Comparison of ENCODE assay signal across 26 cellular contexts in genomic region chr2:216850665-216851327, GRCh38. TPM values are rescaled to one million over a fixed set of nuclear protein-coding genes. Genes with fewer than 3 reads are reported as not detected.
A peak's percentile ranks its signal among the peaks of the same experiment; 100 is the strongest.
DNase-seq lines count a peak whose midpoint lies in the region; TF ChIP-seq lines count a peak whose summit lies in the region.
"Had no signal": no experiment of that assay in that cellular context is flagged by ENCODE, and none has a peak within 500 bp of the region (broad histone marks: within the 10 kb centered on the region; RNA-seq: fewer than 3 reads in every experiment).

No MANE protein-coding gene starts in this region.

- H3K27ac Mint-ChIP-seq in activated naive CD8-positive, alpha-beta T cell treated with anti-CD3 and anti-CD28 coated beads for 36 hours, result peak overlapping the region; percentile 36
- H3K27ac Mint-ChIP-seq: dendritic cell treated with granulocyte-macrophage colony-stimulating factor and Interleukin-4, amounts not matched to agents 40 ng/mL and 50 ng/mL, for 4 days had no signal

- no peaks in the 10 kb centered on the region for H3K36me3 ChIP-seq in mammary epithelial cell (ENCODE audit: insufficient read depth, low read length)
- H3K36me3 ChIP-seq in breast epithelium, result no peaks in the 10 kb centered on the region
- H3K36me3 ChIP-seq in hepatocyte (replicated peaks; ENCODE audit: insufficient read depth, low read depth), result no peaks in the 10 kb centered on the region
- no peaks in the 10 kb centered on the region for H3K36me3 ChIP-seq in testis (ENCODE audit: low read depth, missing control alignments)
- H3K36me3 ChIP-seq in suprapubic skin, result no peaks in the 10 kb centered on the region
- H3K36me3 ChIP-seq in colonic mucosa, result no peaks in the 10 kb centered on the region
- H3K36me3 ChIP-seq: adrenal gland, thyroid gland, WERI-Rb-1 had no signal

- in situ Hi-C loops in mammary epithelial cell (cut with MboI; ENCODE audit: low sequenced_read_pairs in 2 of 2), result no loop called here

- BruUV-seq in mammary epithelial cell (replicated peaks; lab: Mats Ljungman, UMichigan), result no TSS peak

- peaks cover 8% of the 10 kb centered on the region for H3K4me1 Mint-ChIP-seq in activated naive CD8-positive, alpha-beta T cell treated with anti-CD3 and anti-CD28 coated beads for 36 hours

- H2AFZ ChIP-seq in mammary epithelial cell (ENCODE audit: low read depth, low read length), result peak overlapping the region; percentile 67
- no peak overlapping the region for H2AFZ ChIP-seq in hepatocyte

- TF ChIP-seq CTCF in mammary epithelial cell (conservative IDR thresholded peaks at IDR 0.05 in 1 of 2, IDR thresholded peaks at IDR 0.05 in 1 of 2; ENCODE audit: extremely low read depth in 1 of 2, insufficient read depth in 1 of 2, low read depth in 1 of 2, low read length in 2 of 2), result no peak
- no peak for TF ChIP-seq CTCF in breast epithelium (IDR thresholded peaks at IDR 0.05)
- TF ChIP-seq CTCF in hepatocyte (IDR thresholded peaks at IDR 0.05; ENCODE audit: poor library complexity), result no peak
- no peak for TF ChIP-seq CTCF in testis (IDR thresholded peaks at IDR 0.05)
- no peak for TF ChIP-seq CTCF in suprapubic skin (IDR thresholded peaks at IDR 0.05)
- TF ChIP-seq CTCF in colonic mucosa (IDR thresholded peaks at IDR 0.05), result no peak

- H3K9ac ChIP-seq in mammary epithelial cell (ENCODE audit: insufficient read depth, low read length), result no peak overlapping the region
- no peak overlapping the region for H3K9ac ChIP-seq in colonic mucosa (ENCODE audit: low read depth in 2 of 2, low read length in 2 of 2)

- H3K4me3 ChIP-seq in mammary epithelial cell (replicated peaks in 1 of 3; ENCODE audit: insufficient read depth in 1 of 3, low read depth in 2 of 3, low read length in 3 of 3), result no peak overlapping the region
- no peak overlapping the region for H3K4me3 ChIP-seq in breast epithelium
- no peak overlapping the region for H3K4me3 ChIP-seq in hepatocyte
- H3K4me3 ChIP-seq in testis, result no peak overlapping the region
- H3K4me3 ChIP-seq in suprapubic skin, result no peak overlapping the region
- no peak overlapping the region for H3K4me3 ChIP-seq in colonic mucosa
- H3K4me3 ChIP-seq: adrenal gland, psoas muscle, thyroid gland had no signal

- WGBS in mammary epithelial cell (ENCODE audit: low coverage, missing lambda C conversion rate), result 40% methylated on average over 6 of the region's 6 CpGs
- 84% methylated on average over 6 of the region's 6 CpGs for WGBS in hepatocyte (ENCODE audit: low lambda C conversion rate, missing lambda C conversion rate)
- WGBS in testis, 2 donors, result 81 to 86% methylated on average over 6 of the region's 6 CpGs
- 78% methylated on average over 6 of the region's 6 CpGs for WGBS in suprapubic skin

- H3K9me2 ChIP-seq in hepatocyte (replicated peaks; ENCODE audit: insufficient read depth), result no peaks in the 10 kb centered on the region

- dilution Hi-C loops in mammary epithelial cell (cut with HindIII; ENCODE audit: low sequenced_read_pairs), result no loop called here

- CTCF ChIA-PET in mammary epithelial cell (lab: Charles Lee; ENCODE audit: low non-redundant PET), result no interaction called here

- H3K27ac ChIP-seq in mammary epithelial cell (ENCODE audit: insufficient read depth, low read depth, low read length) (no peak overlapping the region), breast epithelium (no peak overlapping the region), hepatocyte (peak overlapping the region; percentile 1), testis (peak overlapping the region; percentile 68 to 82), suprapubic skin (no peak overlapping the region), colonic mucosa (no peak overlapping the region)
- H3K27ac ChIP-seq: C4-2B, psoas muscle, thyroid gland, WERI-Rb-1 had no signal

- H3K27me3 ChIP-seq in mammary epithelial cell (ENCODE audit: insufficient read depth, low read length) (no peaks in the 10 kb centered on the region), breast epithelium (no peaks in the 10 kb centered on the region), hepatocyte (no peaks in the 10 kb centered on the region), testis (no peaks in the 10 kb centered on the region), suprapubic skin (no peaks in the 10 kb centered on the region), colonic mucosa (no peaks in the 10 kb centered on the region)
- H3K27me3 ChIP-seq: adrenal gland, thyroid gland had no signal

- no peaks in the 10 kb centered on the region for H3K36me3 Mint-ChIP-seq in activated naive CD8-positive, alpha-beta T cell treated with anti-CD3 and anti-CD28 coated beads for 36 hours

- DNase-seq in mammary epithelial cell (no peak), breast epithelium (ENCODE audit: low spot score in 2 of 2) (no peak), hepatocyte (ENCODE audit: low spot score) (no peak), testis (peak; percentile 21), anterior cingulate cortex (lab: John Stamatoyannopoulos, UW) (no peak), suprapubic skin (ENCODE audit: low spot score in 2 of 2) (no peak), colonic mucosa (no peak)
- DNase-seq in activated naive CD8-positive, alpha-beta T cell treated with anti-CD3 and anti-CD28 coated beads for 36 hours, result no peak
- DNase-seq: activated CD8-positive, alpha-beta memory T cell treated with anti-CD3 and anti-CD28 coated beads for 24 hours; H7; KG1; kidney glomerular epithelial cell; MM.1S; NCI-H1417 treated with DMSO at 0.1 percent for 48 hours; NCI-H446 treated with DMSO at 0.1 percent for 48 hours; T-helper 9 cell; WERI-Rb-1 had no signal

- TF ChIP-seq POLR2A in breast epithelium (IDR thresholded peaks at IDR 0.05), result no peak
- TF ChIP-seq POLR2A in testis (IDR thresholded peaks at IDR 0.05), result no peak
- TF ChIP-seq POLR2A in suprapubic skin (IDR thresholded peaks at IDR 0.05), result no peak

- H4K20me1 ChIP-seq in mammary epithelial cell (ENCODE audit: insufficient read depth, low read length), result no peaks in the 10 kb centered on the region
- no peaks in the 10 kb centered on the region for H4K20me1 ChIP-seq in hepatocyte (ENCODE audit: insufficient read depth, poor library complexity, severe bottlenecking)

- no peak for TF ChIP-seq EP300 in suprapubic skin (IDR thresholded peaks at IDR 0.05)

- H3K4me1 ChIP-seq in mammary epithelial cell (ENCODE audit: insufficient read depth, low read length) (peaks cover 9% of the 10 kb centered on the region), breast epithelium (peaks cover 0 to 6% of the 10 kb centered on the region in 2 donors), hepatocyte (ENCODE audit: insufficient read depth) (no peaks in the 10 kb centered on the region), testis (peaks cover 18% of the 10 kb centered on the region), suprapubic skin (peaks cover 18% of the 10 kb centered on the region), colonic mucosa (no peaks in the 10 kb centered on the region)

- H3K4me2 ChIP-seq in mammary epithelial cell (ENCODE audit: insufficient read depth, low read depth, low read length) (no peak overlapping the region), hepatocyte (no peak overlapping the region)

- no peaks in the 10 kb centered on the region for H3K9me3 ChIP-seq in mammary epithelial cell (replicated peaks; ENCODE audit: insufficient read depth, low read length)
- no peaks in the 10 kb centered on the region for H3K9me3 ChIP-seq in breast epithelium
- no peaks in the 10 kb centered on the region for H3K9me3 ChIP-seq in hepatocyte (ENCODE audit: low read depth)
- H3K9me3 ChIP-seq in testis, result no peaks in the 10 kb centered on the region
- H3K9me3 ChIP-seq in suprapubic skin, result no peaks in the 10 kb centered on the region
- H3K9me3 ChIP-seq in colonic mucosa, result no peaks in the 10 kb centered on the region
- H3K9me3 ChIP-seq: adrenal gland, psoas muscle, thyroid gland had no signal

- no peaks in the 10 kb centered on the region for H3K9me3 Mint-ChIP-seq in activated naive CD8-positive, alpha-beta T cell treated with anti-CD3 and anti-CD28 coated beads for 36 hours
- H3K9me3 Mint-ChIP-seq: activated T-helper 1 cell treated with anti-CD3 and anti-CD28 coated beads, Interleukin-12 subunit alpha, Interleukin-12 subunit beta, Interleukin-2, Interleukin-4 antibody, amounts not matched to agents 30 ng/mL and 10 ng/mL and 1 ng/mL, durations not matched to agents 14 hours and 24 hours and 36 hours; dendritic cell treated with granulocyte-macrophage colony-stimulating factor and Interleukin-4, amounts not matched to agents 40 ng/mL and 50 ng/mL, for 4 days had no signal

- intact Hi-C loops in mammary epithelial cell (cut with micrococcal nuclease), result no loop called here
- intact Hi-C loops in breast epithelium (cut with DNase I; ENCODE audit: low total_unique reads), result no loop called here
- intact Hi-C loops in testis (cut with DNase I; ENCODE audit: low total_unique reads), result no loop called here
- intact Hi-C loops in colonic mucosa (cut with DNase I), result no loop called here

- no peaks in the 10 kb centered on the region for H3K27me3 Mint-ChIP-seq in activated naive CD8-positive, alpha-beta T cell treated with anti-CD3 and anti-CD28 coated beads for 36 hours
- H3K27me3 Mint-ChIP-seq: dendritic cell treated with granulocyte-macrophage colony-stimulating factor and Interleukin-4, amounts not matched to agents 40 ng/mL and 50 ng/mL, for 4 days had no signal

- no peak overlapping the region for H3K4me3 Mint-ChIP-seq in activated naive CD8-positive, alpha-beta T cell treated with anti-CD3 and anti-CD28 coated beads for 36 hours
- H3K4me3 Mint-ChIP-seq: dendritic cell treated with granulocyte-macrophage colony-stimulating factor and Interleukin-4, amounts not matched to agents 40 ng/mL and 50 ng/mL, for 4 days had no signal

- H3K79me2 ChIP-seq in mammary epithelial cell (ENCODE audit: insufficient read depth, low read length) (no peaks in the 10 kb centered on the region), hepatocyte (no peaks in the 10 kb centered on the region)

RNA-seq across cellular contexts. Expression of gene TNP1, which starts 9.1 kb away (rescaled TPM):
- total RNA-seq in mammary epithelial cell, result not detected
- not detected for polyA plus RNA-seq in mammary epithelial cell
- polyA minus RNA-seq in mammary epithelial cell, result not detected
- not detected for total RNA-seq in breast epithelium
- total RNA-seq in activated naive CD8-positive, alpha-beta T cell treated with anti-CD3 and anti-CD28 coated beads for 36 hours, result not detected
- not detected in 2 replicates for total RNA-seq in hepatocyte
- polyA plus RNA-seq in hepatocyte, result not detected in 2 replicates
- total RNA-seq in testis, result 1,000 to 10,000 TPM; 2,101 to 8,033 TPM
- 6,608 TPM for polyA plus RNA-seq in testis (ENCODE audit: insufficient read depth, low read depth, low replicate concordance)
- total RNA-seq in suprapubic skin, result not detected
- not detected for total RNA-seq in colonic mucosa
- total RNA-seq: activated T-helper 1 cell treated with anti-CD3 and anti-CD28 coated beads, Interleukin-12 subunit alpha, Interleukin-12 subunit beta, Interleukin-2, Interleukin-4 antibody, amounts not matched to agents 30 ng/mL and 10 ng/mL and 1 ng/mL, durations not matched to agents 14 hours and 24 hours and 36 hours; adrenal gland; Daoy; H7; HT-29; psoas muscle; skeletal muscle tissue had no signal
- polyA plus RNA-seq: adrenal gland, psoas muscle had no signal

Comparison
In these comparisons a context has a peak if more than half of its experiments do, and no peak if none do; other contexts are left out.
1. H3K27ac ChIP-seq: peak in hepatocyte (single experiment) and testis (2 of 2); none in mammary epithelial cell (single experiment), breast epithelium (0 of 2), suprapubic skin (single experiment) and colonic mucosa (single experiment).
2. RNA of gene TNP1, which starts 9.1 kb away (total RNA-seq): 2,101 to 8,033 TPM in testis; not detected in mammary epithelial cell, not detected in breast epithelium, not detected in activated naive CD8-positive, alpha-beta T cell treated with anti-CD3 and anti-CD28 coated beads for 36 hours, not detected in hepatocyte, not detected in suprapubic skin and not detected in colonic mucosa; every median in the first group is over 1,000 times any median in the second.